In the genomic region with DNA sequence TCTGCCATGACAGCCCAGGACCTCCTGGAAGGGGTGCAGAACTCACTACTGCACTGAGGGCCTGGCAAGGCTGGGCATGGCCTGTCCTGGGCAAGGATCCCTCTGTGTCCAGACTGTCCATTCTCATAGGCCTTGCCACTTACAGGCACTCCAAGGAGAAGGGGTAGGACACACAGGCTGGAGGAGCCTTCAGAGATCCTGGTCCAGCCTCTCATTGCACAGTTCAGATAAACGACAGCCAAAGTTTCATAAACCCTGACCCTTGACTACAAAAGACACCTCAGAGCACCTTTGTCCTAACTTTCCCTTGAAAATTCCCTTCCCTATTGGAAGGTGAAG, we compare ENCODE assay signal across 19 cellular contexts. TPM values are rescaled to one million over a fixed set of nuclear protein-coding genes. Genes with fewer than 3 reads are reported as not detected.
"Had no signal": no experiment of that assay in that cellular context is flagged by ENCODE, and none has a peak within 500 bp of the region (broad histone marks: within the 10 kb centered on the region; RNA-seq: fewer than 3 reads in every experiment).

No MANE protein-coding gene starts in this region.

- H3K4me3 ChIP-seq: cardiac muscle cell, dorsolateral prefrontal cortex, pancreas, sigmoid colon, tibial artery, vagina had no signal

- ATAC-seq: stimulated activated memory B cell treated with anti-CD40 and anti-IgM and Interleukin-4, amounts not matched to agents 10 μg/mL and 1 μg/mL and 100 μg/mL, for 72 hours; WTC11 had no signal

- H3K4me1 ChIP-seq: pancreas, sigmoid colon, tibial artery had no signal

- H3K4me1 Mint-ChIP-seq: activated CD4-positive, alpha-beta memory T cell treated with anti-CD3 and anti-CD28 coated beads, Interleukin-2, amount 10 ng/mL, durations not matched to agents 7 days and 5 days; activated naive CD4-positive, alpha-beta T cell treated with anti-CD3 and anti-CD28 coated beads, Interleukin-2, amount 10 ng/mL, durations not matched to agents 7 days and 5 days; neural crest cell; stimulated activated memory B cell treated with anti-CD40 and anti-IgM and Interleukin-4, amounts not matched to agents 10 μg/mL and 1 μg/mL and 100 μg/mL, for 72 hours; WTC11 had no signal

- H3K9me3 ChIP-seq: pancreas, sigmoid colon, tibial artery, vagina had no signal

- H3K36me3 ChIP-seq: cardiac muscle cell, pancreas, sigmoid colon, tibial artery, vagina had no signal

- H3K27me3 ChIP-seq: cardiac muscle cell, dorsolateral prefrontal cortex, pancreas, sigmoid colon, tibial artery, vagina had no signal

- H3K27ac ChIP-seq: cardiac muscle cell, dorsolateral prefrontal cortex, pancreas, sigmoid colon, tibial artery, vagina had no signal

- H3K4me3 Mint-ChIP-seq: activated CD4-positive, alpha-beta memory T cell treated with anti-CD3 and anti-CD28 coated beads, Interleukin-2, amount 10 ng/mL, durations not matched to agents 7 days and 5 days; activated naive CD4-positive, alpha-beta T cell treated with anti-CD3 and anti-CD28 coated beads, Interleukin-2, amount 10 ng/mL, durations not matched to agents 7 days and 5 days; activated T-cell treated with anti-CD3 and anti-CD28 coated beads, Interleukin-2, amount 50 U/mL, for 24 hours; neural crest cell; stimulated activated memory B cell treated with anti-CD40 and anti-IgM and Interleukin-4, amounts not matched to agents 10 μg/mL and 1 μg/mL and 100 μg/mL, for 72 hours; WTC11 had no signal

- H3K27ac Mint-ChIP-seq: activated CD4-positive, alpha-beta memory T cell treated with anti-CD3 and anti-CD28 coated beads, Interleukin-2, amount 10 ng/mL, durations not matched to agents 7 days and 5 days; activated naive CD4-positive, alpha-beta T cell treated with anti-CD3 and anti-CD28 coated beads, Interleukin-2, amount 10 ng/mL, durations not matched to agents 7 days and 5 days; activated T-cell treated with anti-CD3 and anti-CD28 coated beads, Interleukin-2, amount 50 U/mL, for 24 hours; stimulated activated memory B cell treated with anti-CD40 and anti-IgM and Interleukin-4, amounts not matched to agents 10 μg/mL and 1 μg/mL and 100 μg/mL, for 72 hours; WTC11 had no signal

- H3K36me3 Mint-ChIP-seq: activated naive CD4-positive, alpha-beta T cell treated with anti-CD3 and anti-CD28 coated beads, Interleukin-2, amount 10 ng/mL, durations not matched to agents 7 days and 5 days; stimulated activated memory B cell treated with anti-CD40 and anti-IgM and Interleukin-4, amounts not matched to agents 10 μg/mL and 1 μg/mL and 100 μg/mL, for 72 hours; WTC11 had no signal

- DNase-seq: activated CD4-positive, alpha-beta memory T cell treated with anti-CD3 and anti-CD28 coated beads, Interleukin-2, amount 10 ng/mL, durations not matched to agents 7 days and 5 days; activated CD4-positive, alpha-beta T cell treated with anti-CD3 and anti-CD28 coated beads for 4 hours; activated naive CD4-positive, alpha-beta T cell treated with anti-CD3 and anti-CD28 coated beads, Interleukin-2, amount 10 ng/mL, durations not matched to agents 7 days and 5 days; activated T-cell treated with anti-CD3 and anti-CD28 coated beads, Interleukin-2, amount 50 U/mL, for 24 hours; dorsolateral prefrontal cortex; hippocampal formation had no signal

- H3K9me3 Mint-ChIP-seq: activated CD4-positive, alpha-beta memory T cell treated with anti-CD3 and anti-CD28 coated beads, Interleukin-2, amount 10 ng/mL, durations not matched to agents 7 days and 5 days; activated naive CD4-positive, alpha-beta T cell treated with anti-CD3 and anti-CD28 coated beads, Interleukin-2, amount 10 ng/mL, durations not matched to agents 7 days and 5 days; neural crest cell had no signal

RNA-seq across cellular contexts. Expression of a gene that starts 19.6 kb away (rescaled TPM):
- total RNA-seq: activated CD4-positive, alpha-beta memory T cell treated with anti-CD3 and anti-CD28 coated beads, Interleukin-2, amount 10 ng/mL, durations not matched to agents 7 days and 5 days; cardiac muscle cell; fibroblast of villous mesenchyme; glomerular endothelial cell; kidney epithelial cell; mesenteric fat pad; sigmoid colon; T-helper 2 cell treated with Interferon-gamma antibody and Interleukin-4, amounts not matched to agents 100 ng/mL and 5 ng/mL, for 36 hours had no signal
- polyA plus RNA-seq: cardiac muscle cell had no signal
